ENCODE assay signal across 8 cellular contexts in genomic region chr19:19033426-19034203, GRCh38. TPM values are rescaled to one million over a fixed set of nuclear protein-coding genes. Genes with fewer than 3 reads are reported as not detected.
DNase-seq lines count a peak whose midpoint lies in the region; ATAC-seq and TF ChIP-seq lines count a peak whose summit lies in the region.

TSS of gene ARMC6 (plus strand) at chr19:19033603. CDS start at chr19:19034210, 607 bp downstream.
TSS of gene SUGP2 (minus strand) at chr19:19033517. CDS start at chr19:19031071, 2,446 bp downstream.

- H3K4me3 Mint-ChIP-seq in activated naive CD4-positive, alpha-beta T cell treated with anti-CD3 and anti-CD28 coated beads, Interleukin-2, amount 50 U/mL, for 24 hours, result peak within 1 kb of the TSS; percentile 93

- no peaks in the 10 kb centered on the region for H3K9me3 ChIP-seq in suprapubic skin

- no peaks in the 10 kb centered on the region for H3K9me3 Mint-ChIP-seq in activated naive CD4-positive, alpha-beta T cell treated with anti-CD3 and anti-CD28 coated beads, Interleukin-2, amount 50 U/mL, for 24 hours

- under 1% methylated on average over 40 of the region's 94 CpGs for WGBS in suprapubic skin

- TF ChIP-seq POLR2A in suprapubic skin (IDR thresholded peaks at IDR 0.05), result peak in 1 of 2 donors; percentile 6

- H3K4me1 ChIP-seq in suprapubic skin, result peaks cover 30% of the 10 kb centered on the region

- H3K4me1 Mint-ChIP-seq in activated naive CD4-positive, alpha-beta T cell treated with anti-CD3 and anti-CD28 coated beads, Interleukin-2, amount 50 U/mL, for 24 hours, result peaks cover 36% of the 10 kb centered on the region

- peaks cover 21% of the 10 kb centered on the region for H3K36me3 ChIP-seq in suprapubic skin

- peak within 1 kb of the TSS; percentile 94 for H3K27ac Mint-ChIP-seq in activated naive CD4-positive, alpha-beta T cell treated with anti-CD3 and anti-CD28 coated beads, Interleukin-2, amount 50 U/mL, for 24 hours

- peak; percentile 58 for ATAC-seq in HG02571 (IDR thresholded peaks at IDR 0.05; ENCODE audit: unreplicated experiment)
- peak; percentile 93 for ATAC-seq in omental fat pad (ENCODE audit: low FRiP score)

- H3K4me3 ChIP-seq in GM08714 (ENCODE audit: low read length) (peak within 1 kb of the TSS; percentile 93), suprapubic skin (peak within 1 kb of the TSS; percentile 83)

- peaks cover 4% of the 10 kb centered on the region for H3K36me3 Mint-ChIP-seq in activated naive CD4-positive, alpha-beta T cell treated with anti-CD3 and anti-CD28 coated beads, Interleukin-2, amount 50 U/mL, for 24 hours

- DNase-seq in NCI-H1048 (lab: John Stamatoyannopoulos, UW) (peak; percentile 74), SKM-1 (lab: John Stamatoyannopoulos, UW; ENCODE audit: unreplicated experiment) (peak; percentile 80), glomerular endothelial cell (ENCODE audit: extremely low read depth, low read depth, low spot score) (no peak), omental fat pad (ENCODE audit: low spot score) (peak; percentile 58), suprapubic skin (ENCODE audit: low spot score in 2 of 2) (peak; percentile 87 to 90)

- H3K27me3 ChIP-seq in suprapubic skin, result no peaks in the 10 kb centered on the region

- TF ChIP-seq CTCF in omental fat pad (IDR thresholded peaks at IDR 0.05), result no peak
- TF ChIP-seq CTCF in suprapubic skin (IDR thresholded peaks at IDR 0.05), result no peak

- no peak for TF ChIP-seq EP300 in suprapubic skin (IDR thresholded peaks at IDR 0.05)

- peak within 1 kb of the TSS; percentile 92 for H3K27ac ChIP-seq in suprapubic skin

- H3K27me3 Mint-ChIP-seq in activated naive CD4-positive, alpha-beta T cell treated with anti-CD3 and anti-CD28 coated beads, Interleukin-2, amount 50 U/mL, for 24 hours, result no peaks in the 10 kb centered on the region

RNA-seq across cellular contexts. Expression of gene ARMC6, which starts in this region (rescaled TPM):
- total RNA-seq in glomerular endothelial cell (40.0 and 41.1 TPM in 2 replicates), omental fat pad (10 to 100 TPM; 16.9 to 39.5 (median 25.4) TPM), suprapubic skin (10 to 100 TPM; 14.4 to 34.9 (median 26.0) TPM)

RNA-seq across cellular contexts. Expression of gene SUGP2, which starts in this region (rescaled TPM):
- total RNA-seq in glomerular endothelial cell, result 34.8 and 38.9 TPM in 2 replicates
- total RNA-seq in omental fat pad, result 10 to 100 TPM; 30.3 to 54.5 (median 36.3) TPM
- 10 to 100 TPM; 32.1 to 58.7 (median 38.7) TPM for total RNA-seq in suprapubic skin
